Comparison of ENCODE assay signal across 25 cellular contexts in genomic region chr9:72800326-72800994, GRCh38.
"Had no signal": no experiment of that assay in that cellular context is flagged by ENCODE, and none has a peak within 500 bp of the region (broad histone marks: within the 10 kb centered on the region; RNA-seq: fewer than 3 reads in every experiment).

No MANE protein-coding gene starts in this region.

- H3K36me3 ChIP-seq: gastrocnemius medialis, left lung, ovary, right lobe of liver, suprapubic skin, transverse colon had no signal

- DNase-seq: dermis blood vessel endothelial cell; effector memory CD4-positive, alpha-beta T cell; gastrocnemius medialis; head of caudate nucleus; kidney; left cardiac atrium; left lung; mesenchymal stem cell; naive thymus-derived CD8-positive, alpha-beta T cell; nephron progenitor cell; occipital lobe; ovary; posterior cingulate gyrus; psoas muscle; right lobe of liver; small intestine; stimulated activated CD4-positive, alpha-beta T cell treated with anti-CD3 and anti-CD28 coated beads, Interleukin-12 subunit alpha, Interleukin-12 subunit beta, amount 100 ng/mL, for 4 hours; stimulated activated CD4-positive, alpha-beta T cell treated with anti-CD3 and anti-CD28 coated beads, Interleukin-1b, Interleukin-23, amount 100 ng/mL, for 48 hours; stimulated activated CD4-positive, alpha-beta T cell treated with anti-CD3 and anti-CD28 coated beads, Interleukin-4, amount 100 ng/mL, for 1 hour; stimulated activated CD8-positive, alpha-beta memory T cell treated with anti-CD3 and anti-CD28 coated beads, Interleukin-4, amount 100 ng/mL, for 48 hours; stimulated activated naive CD4-positive, alpha-beta T cell; stimulated activated naive CD8-positive, alpha-beta T cell treated with anti-CD3 and anti-CD28 coated beads, Interleukin-15, amount 100 ng/mL, for 72 hours; transverse colon had no signal

- H3K9me3 ChIP-seq: gastrocnemius medialis, ovary, psoas muscle, right lobe of liver, suprapubic skin had no signal

- H3K4me1 ChIP-seq: gastrocnemius medialis, left lung, psoas muscle, right lobe of liver, suprapubic skin, transverse colon had no signal

- H3K27ac Mint-ChIP-seq: naive thymus-derived CD8-positive, alpha-beta T cell; nephron progenitor cell; stimulated activated naive CD8-positive, alpha-beta T cell treated with anti-CD3 and anti-CD28 coated beads, Interleukin-15, amount 100 ng/mL, for 72 hours had no signal

- H3K4me3 ChIP-seq: coronary artery, gastrocnemius medialis, left lung, ovary, psoas muscle, right lobe of liver, suprapubic skin, transverse colon had no signal

- H3K27ac ChIP-seq: coronary artery, gastrocnemius medialis, left lung, ovary, psoas muscle, right lobe of liver, suprapubic skin, transverse colon had no signal

- ATAC-seq: gastrocnemius medialis; left cardiac atrium; left lung; naive thymus-derived CD8-positive, alpha-beta T cell; psoas muscle; right lobe of liver; stimulated activated naive CD8-positive, alpha-beta T cell treated with anti-CD3 and anti-CD28 coated beads, Interleukin-15, amount 100 ng/mL, for 72 hours had no signal

- H3K27me3 ChIP-seq: gastrocnemius medialis, left lung, ovary, right lobe of liver, suprapubic skin, transverse colon had no signal

- H3K4me3 Mint-ChIP-seq: naive thymus-derived CD8-positive, alpha-beta T cell; nephron progenitor cell; stimulated activated naive CD8-positive, alpha-beta T cell treated with anti-CD3 and anti-CD28 coated beads, Interleukin-15, amount 100 ng/mL, for 72 hours had no signal

- H3K27me3 Mint-ChIP-seq: stimulated activated naive CD8-positive, alpha-beta T cell treated with anti-CD3 and anti-CD28 coated beads, Interleukin-15, amount 100 ng/mL, for 72 hours had no signal

- H3K4me1 Mint-ChIP-seq: naive thymus-derived CD8-positive, alpha-beta T cell; nephron progenitor cell; stimulated activated naive CD8-positive, alpha-beta T cell treated with anti-CD3 and anti-CD28 coated beads, Interleukin-15, amount 100 ng/mL, for 72 hours had no signal
